8 cellular contexts compared by ENCODE assay signal in the genomic region with DNA sequence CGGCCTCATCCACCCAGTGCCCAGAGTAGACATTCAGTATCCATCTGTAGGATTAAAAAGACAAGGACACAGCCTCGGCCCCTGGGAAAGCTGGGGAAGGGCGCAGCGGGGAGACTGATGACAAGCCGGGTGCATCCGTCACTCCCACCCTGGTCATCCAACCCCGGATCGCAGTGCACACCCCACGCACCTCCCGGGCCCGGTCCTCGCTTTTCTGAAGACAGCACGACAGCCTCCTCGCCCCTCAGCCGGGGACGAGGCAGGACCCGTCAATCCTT. TPM values are rescaled to one million over a fixed set of nuclear protein-coding genes. Genes with fewer than 3 reads are reported as not detected.
DNase-seq lines count a peak whose midpoint lies in the region; ATAC-seq and TF ChIP-seq lines count a peak whose summit lies in the region.

No MANE protein-coding gene starts in this region.

- peak overlapping the region; percentile 83 for H3K9ac ChIP-seq in mammary epithelial cell (ENCODE audit: insufficient read depth, low read length)

- peak overlapping the region; percentile 85 for H3K4me3 ChIP-seq in GM08714 (ENCODE audit: low read length)
- H3K4me3 ChIP-seq in Panc1 (ENCODE audit: low read depth in 2 of 2, low read length in 2 of 2), result peak overlapping the region; percentile 72 to 94
- peak overlapping the region; percentile 92 to 99 (median 98) for H3K4me3 ChIP-seq in mammary epithelial cell (replicated peaks in 1 of 3; ENCODE audit: insufficient read depth in 1 of 3, low read depth in 2 of 3, low read length in 3 of 3)
- peak overlapping the region; percentile 94 for H3K4me3 ChIP-seq in lower lobe of right lung
- peak overlapping the region; percentile 81 for H3K4me3 ChIP-seq in thoracic aorta

- CTCF ChIA-PET in Panc1 (lab: Charles Lee) (no interaction called here), mammary epithelial cell (lab: Charles Lee; ENCODE audit: low non-redundant PET) (no interaction called here)

- POLR2A ChIA-PET in Panc1 (lab: Charles Lee), result no interaction called here

- peak overlapping the region; percentile 91 for H3K4me2 ChIP-seq in mammary epithelial cell (ENCODE audit: insufficient read depth, low read depth, low read length)

- TF ChIP-seq CTCF in Panc1 (IDR thresholded peaks at IDR 0.05), result no peak
- no peak for TF ChIP-seq CTCF in mammary epithelial cell (conservative IDR thresholded peaks at IDR 0.05 in 1 of 2, IDR thresholded peaks at IDR 0.05 in 1 of 2; ENCODE audit: extremely low read depth in 1 of 2, insufficient read depth in 1 of 2, low read depth in 1 of 2, low read length in 2 of 2)
- TF ChIP-seq CTCF in lower lobe of right lung (IDR thresholded peaks at IDR 0.05), result no peak
- TF ChIP-seq CTCF in thoracic aorta (IDR thresholded peaks at IDR 0.05), result no peak

- no peaks in the 10 kb centered on the region for H3K27me3 ChIP-seq in Panc1 (ENCODE audit: control insufficient read depth, insufficient read depth, low read length)
- no peaks in the 10 kb centered on the region for H3K27me3 ChIP-seq in mammary epithelial cell (ENCODE audit: insufficient read depth, low read length)
- no peaks in the 10 kb centered on the region for H3K27me3 ChIP-seq in lower lobe of right lung (ENCODE audit: low read depth)
- no peaks in the 10 kb centered on the region for H3K27me3 ChIP-seq in thoracic aorta (replicated peaks; ENCODE audit: insufficient read depth)

- H3K27ac ChIP-seq in Panc1 (ENCODE audit: low read length) (peak overlapping the region; percentile 89), mammary epithelial cell (ENCODE audit: insufficient read depth, low read depth, low read length) (peak overlapping the region; percentile 43), lower lobe of right lung (peak overlapping the region; percentile 91), thoracic aorta (peak overlapping the region; percentile 91 to 94)

- H3K9me3 ChIP-seq in Panc1 (ENCODE audit: control insufficient read depth, insufficient read depth, low read depth, low read length), result no peaks in the 10 kb centered on the region
- no peaks in the 10 kb centered on the region for H3K9me3 ChIP-seq in mammary epithelial cell (replicated peaks; ENCODE audit: insufficient read depth, low read length)
- no peaks in the 10 kb centered on the region for H3K9me3 ChIP-seq in lower lobe of right lung
- H3K9me3 ChIP-seq in thoracic aorta, result no peaks in the 10 kb centered on the region

- H4K20me1 ChIP-seq in mammary epithelial cell (ENCODE audit: insufficient read depth, low read length), result no peaks in the 10 kb centered on the region

- peak overlapping the region; percentile 98 for H2AFZ ChIP-seq in mammary epithelial cell (ENCODE audit: low read depth, low read length)

- in situ Hi-C loops in Panc1 (cut with HindIII; ENCODE audit: low pct_unique_long_range_greater_than_20kb, low sequenced_read_pairs) (no loop called here), mammary epithelial cell (cut with MboI; ENCODE audit: low sequenced_read_pairs in 2 of 2) (no loop called here)

- peaks cover 51% of the 10 kb centered on the region for H3K79me2 ChIP-seq in mammary epithelial cell (ENCODE audit: insufficient read depth, low read length)

- H3K36me3 ChIP-seq in Panc1 (ENCODE audit: control insufficient read depth, insufficient read depth, low read length) (no peaks in the 10 kb centered on the region), mammary epithelial cell (ENCODE audit: insufficient read depth, low read length) (no peaks in the 10 kb centered on the region), lower lobe of right lung (peaks cover 14% of the 10 kb centered on the region), thoracic aorta (peaks cover 4% of the 10 kb centered on the region)

- H3K4me1 ChIP-seq in Panc1 (ENCODE audit: control insufficient read depth, insufficient read depth, low read length) (peaks cover 19% of the 10 kb centered on the region), mammary epithelial cell (ENCODE audit: insufficient read depth, low read length) (peaks cover 20% of the 10 kb centered on the region), lower lobe of right lung (peaks cover 39% of the 10 kb centered on the region), thoracic aorta (ENCODE audit: control insufficient read depth in 1 of 2, low read depth in 2 of 2) (peaks cover 29 to 64% of the 10 kb centered on the region in 2 donors)

- no peak for DNase-seq in Panc1 (ENCODE audit: low read depth, low spot score)
- peak; percentile 9 for DNase-seq in mammary epithelial cell
- peak; percentile 53 for DNase-seq in lower lobe of right lung
- DNase-seq in thoracic aorta (ENCODE audit: low spot score), result no peak
- no peak for DNase-seq in foreskin melanocyte
- DNase-seq in putamen (ENCODE audit: low spot score), result no peak

- WGBS in mammary epithelial cell (ENCODE audit: low coverage, missing lambda C conversion rate), result 11% methylated on average over 3 of the region's 17 CpGs

- ATAC-seq in Panc1, result peak; percentile 3; the same call in 1 of the 2 replicates
- ATAC-seq in lower lobe of right lung, result peak in 1 of 2 donors; percentile 1
- no peak for ATAC-seq in thoracic aorta (ENCODE audit: insufficient number of reproducible peaks, low FRiP score, low read depth)
- ATAC-seq in GM21447 (IDR thresholded peaks at IDR 0.05; ENCODE audit: unreplicated experiment), result no peak

- intact Hi-C loops in Panc1 (cut with micrococcal nuclease; ENCODE audit: unreplicated experiment), result no loop called here
- intact Hi-C loops in mammary epithelial cell (cut with micrococcal nuclease), result loop anchor here (5.0 kb wide), 1 partner anchor 169 kb away; no protein-coding TSS in a partner anchor
- intact Hi-C loops in lower lobe of right lung (cut with DNase I), result no loop called here

- dilution Hi-C loops in mammary epithelial cell (cut with HindIII; ENCODE audit: low sequenced_read_pairs), result no loop called here

- no TSS peak for BruUV-seq in Panc1 (replicated peaks; lab: Mats Ljungman, UMichigan)
- no TSS peak for BruUV-seq in mammary epithelial cell (replicated peaks; lab: Mats Ljungman, UMichigan)

RNA-seq across cellular contexts. Expression of a gene that starts 1.1 kb away (rescaled TPM):
- total RNA-seq in Panc1 (2021; ENCODE audit: unreplicated experiment), result 31.8 TPM
- polyA plus RNA-seq in Panc1 (2012; ENCODE audit: insufficient read length), result 13.9 TPM
- total RNA-seq in mammary epithelial cell, result 10 to 100 TPM in 1 of 2 donors, 1 to 10 TPM in 1; 6.0 to 37.2 TPM
- 11.7 TPM for polyA plus RNA-seq in mammary epithelial cell
- 9.5 TPM for polyA minus RNA-seq in mammary epithelial cell
- 59.0 TPM for total RNA-seq in lower lobe of right lung
- 10 to 100 TPM; 56.5 to 75.3 TPM for total RNA-seq in thoracic aorta

Comparison
In these comparisons a context has a peak if more than half of its experiments do, and no peak if none do; other contexts are left out.
1. DNase-seq: peak in mammary epithelial cell (single experiment) and lower lobe of right lung (single experiment); none in Panc1 (single experiment), thoracic aorta (single experiment), foreskin melanocyte (single experiment) and putamen (single experiment).
2. Peak in every context shown above with its lines, with median percentiles within 50 percentile points of each other: H3K4me3 ChIP-seq and H3K27ac ChIP-seq.